Comparison of ENCODE assay signal across 8 cellular contexts in genomic region chr12:130872179-130873096, GRCh38. TPM values are rescaled to one million over a fixed set of nuclear protein-coding genes. Genes with fewer than 3 reads are reported as not detected.
DNase-seq lines count a peak whose midpoint lies in the region; ATAC-seq lines count a peak whose summit lies in the region.

No MANE protein-coding gene starts in this region.

- H3K27ac ChIP-seq in mucosa of rectum (ENCODE audit: low read depth in 2 of 2, low read length in 2 of 2): peak overlapping the region; percentile 80 to 87
- peak overlapping the region; percentile 35 for H3K27ac ChIP-seq in subcutaneous abdominal adipose tissue (ENCODE audit: low read depth, low read length)

- H3K9ac ChIP-seq in ES-I3 (ENCODE audit: low read depth, low read length) (peak overlapping the region; percentile 85), mucosa of rectum (ENCODE audit: low read depth in 1 of 2, low read length in 2 of 2) (peak overlapping the region; percentile 48 to 78), subcutaneous abdominal adipose tissue (ENCODE audit: low read length in 5 of 5) (peak overlapping the region; percentile 21 to 84 (median 80))

- H3K9me3 Mint-ChIP-seq in activated CD8-positive, alpha-beta memory T cell treated with anti-CD3 and anti-CD28 coated beads, Interleukin-2, amount 10 ng/mL, durations not matched to agents 7 days and 5 days (ENCODE audit: low read depth): no peaks in the 10 kb centered on the region

- peak overlapping the region; percentile 95 for H3K4me3 Mint-ChIP-seq in activated CD8-positive, alpha-beta memory T cell treated with anti-CD3 and anti-CD28 coated beads, Interleukin-2, amount 10 ng/mL, durations not matched to agents 7 days and 5 days

- DNase-seq in Jurkat, Clone E6-1 (ENCODE audit: low read depth, low spot score): no peak
- peak; percentile 58 for DNase-seq in activated CD8-positive, alpha-beta memory T cell treated with anti-CD3 and anti-CD28 coated beads, Interleukin-2, amount 10 ng/mL, durations not matched to agents 7 days and 5 days
- peak; percentile 31 for DNase-seq in epidermal melanocyte (ENCODE audit: insufficient read length, low spot score)
- no peak for DNase-seq in Kasumi-1 (lab: John Stamatoyannopoulos, UW)

- peaks cover 48% of the 10 kb centered on the region for H3K36me3 Mint-ChIP-seq in activated CD8-positive, alpha-beta memory T cell treated with anti-CD3 and anti-CD28 coated beads, Interleukin-2, amount 10 ng/mL, durations not matched to agents 7 days and 5 days

- H3K4me1 Mint-ChIP-seq in activated CD8-positive, alpha-beta memory T cell treated with anti-CD3 and anti-CD28 coated beads, Interleukin-2, amount 10 ng/mL, durations not matched to agents 7 days and 5 days: peaks cover 58% of the 10 kb centered on the region

- peak; percentile 21 for ATAC-seq in GM21576 (IDR thresholded peaks at IDR 0.05; ENCODE audit: unreplicated experiment)
- ATAC-seq in activated CD8-positive, alpha-beta memory T cell treated with anti-CD3 and anti-CD28 coated beads, Interleukin-2, amount 10 ng/mL, durations not matched to agents 7 days and 5 days: peak; percentile 43

- H3K9me3 ChIP-seq in ES-I3 (ENCODE audit: control insufficient read depth, insufficient read depth, low read length) (no peaks in the 10 kb centered on the region), mucosa of rectum (ENCODE audit: control insufficient read depth in 2 of 2, low read length in 2 of 2) (no peaks in the 10 kb centered on the region), subcutaneous abdominal adipose tissue (ENCODE audit: control insufficient read depth in 5 of 5, low read length in 5 of 5) (no peaks in the 10 kb centered on the region)

- peaks cover 38% of the 10 kb centered on the region for H3K36me3 ChIP-seq in ES-I3 (ENCODE audit: insufficient read depth, low read length)
- peaks cover 32 to 35% of the 10 kb centered on the region in 2 donors for H3K36me3 ChIP-seq in mucosa of rectum (ENCODE audit: control insufficient read depth in 2 of 2, insufficient read depth in 2 of 2, low read length in 2 of 2)
- peaks cover 21 to 42% (median 34%) of the 10 kb centered on the region in 5 donors for H3K36me3 ChIP-seq in subcutaneous abdominal adipose tissue (ENCODE audit: control insufficient read depth in 5 of 5, insufficient read depth in 5 of 5, low read length in 5 of 5)

- peaks cover 9% of the 10 kb centered on the region; the same call in 1 of the 2 replicates for H3K4me1 ChIP-seq in ES-I3 (ENCODE audit: insufficient read depth, low read length)
- peaks cover 14 to 19% of the 10 kb centered on the region in 2 donors for H3K4me1 ChIP-seq in mucosa of rectum (ENCODE audit: control insufficient read depth in 2 of 2, insufficient read depth in 2 of 2, low read length in 2 of 2)
- H3K4me1 ChIP-seq in subcutaneous abdominal adipose tissue (ENCODE audit: control insufficient read depth in 5 of 5, insufficient read depth in 5 of 5, low read length in 5 of 5): peaks cover 2 to 28% (median 25%) of the 10 kb centered on the region in 5 donors

- H3K27ac Mint-ChIP-seq in activated CD8-positive, alpha-beta memory T cell treated with anti-CD3 and anti-CD28 coated beads, Interleukin-2, amount 10 ng/mL, durations not matched to agents 7 days and 5 days: peak overlapping the region; percentile 92

- H3K4me3 ChIP-seq in Jurkat, Clone E6-1 (ENCODE audit: low read length): peak overlapping the region; percentile 68
- peak overlapping the region; percentile 78 to 85 for H3K4me3 ChIP-seq in mucosa of rectum (ENCODE audit: low read length in 2 of 2)
- peak overlapping the region; percentile 69 to 82 (median 75) for H3K4me3 ChIP-seq in subcutaneous abdominal adipose tissue (ENCODE audit: low read depth in 1 of 5, low read length in 5 of 5)

- CTCF ChIA-PET in activated CD8-positive, alpha-beta memory T cell treated with anti-CD3 and anti-CD28 coated beads, Interleukin-2, amount 10 ng/mL, durations not matched to agents 7 days and 5 days (lab: Charles Lee): no interaction called here

- H3K27me3 ChIP-seq in mucosa of rectum (ENCODE audit: control insufficient read depth in 2 of 2, insufficient read depth in 2 of 2, low read length in 2 of 2) (no peaks in the 10 kb centered on the region), subcutaneous abdominal adipose tissue (ENCODE audit: control insufficient read depth in 5 of 5, insufficient read depth in 4 of 5, low read length in 5 of 5) (no peaks in the 10 kb centered on the region)

- no peaks in the 10 kb centered on the region for H3K27me3 Mint-ChIP-seq in activated CD8-positive, alpha-beta memory T cell treated with anti-CD3 and anti-CD28 coated beads, Interleukin-2, amount 10 ng/mL, durations not matched to agents 7 days and 5 days

RNA-seq across cellular contexts. Expression of gene RAN, which starts 0.6 kb away (rescaled TPM):
- polyA plus RNA-seq in Jurkat, Clone E6-1 (2012; ENCODE audit: insufficient read depth, insufficient read length): 2,228 TPM
- total RNA-seq in activated CD8-positive, alpha-beta memory T cell treated with anti-CD3 and anti-CD28 coated beads, Interleukin-2, amount 10 ng/mL, durations not matched to agents 7 days and 5 days: 1,000 to 10,000 TPM; 1,047 to 1,473 TPM

RNA-seq across cellular contexts. Expression of gene STX2, which starts 33.4 kb away (rescaled TPM):
- polyA plus RNA-seq in Jurkat, Clone E6-1 (2012; ENCODE audit: insufficient read depth, insufficient read length): 14.1 TPM
- 10 to 100 TPM; 17.2 to 17.8 TPM for total RNA-seq in activated CD8-positive, alpha-beta memory T cell treated with anti-CD3 and anti-CD28 coated beads, Interleukin-2, amount 10 ng/mL, durations not matched to agents 7 days and 5 days

Comparison
In these comparisons a context has a peak if more than half of its experiments do, and no peak if none do; other contexts are left out.
1. DNase-seq: peak in activated CD8-positive, alpha-beta memory T cell treated with anti-CD3 and anti-CD28 coated beads, Interleukin-2, amount 10 ng/mL, durations not matched to agents 7 days and 5 days (single experiment) and epidermal melanocyte (single experiment); none in Jurkat, Clone E6-1 (single experiment) and Kasumi-1 (0 of 2).
2. Peak in every context shown above with its lines, with median percentiles within 50 percentile points of each other: H3K9ac ChIP-seq and H3K4me3 ChIP-seq.